Comparison of ENCODE assay signal across 29 cellular contexts in genomic region chr9:70091103-70091502, GRCh38. TPM values are rescaled to one million over a fixed set of nuclear protein-coding genes. Genes with fewer than 3 reads are reported as not detected.
DNase-seq lines count a peak whose midpoint lies in the region; ATAC-seq and TF ChIP-seq lines count a peak whose summit lies in the region.
"Had no signal": no experiment of that assay in that cellular context is flagged by ENCODE, and none has a peak within 500 bp of the region (broad histone marks: within the 10 kb centered on the region; RNA-seq: fewer than 3 reads in every experiment).

No MANE protein-coding gene starts in this region.

- H3K4me1 ChIP-seq in left ventricle myocardium inferior (peaks cover 32% of the 10 kb centered on the region), esophagus squamous epithelium (peaks cover 0 to 14% (median 5%) of the 10 kb centered on the region in 3 donors)

- 41 to 58% methylated on average over 2 of the region's 2 CpGs for WGBS in esophagus squamous epithelium, 2 donors

- no peaks in the 10 kb centered on the region for H3K4me1 Mint-ChIP-seq in neural crest cell
- H3K4me1 Mint-ChIP-seq: CD14-positive monocyte had no signal

- H3K36me3 ChIP-seq in left ventricle myocardium inferior (no peaks in the 10 kb centered on the region), esophagus squamous epithelium (no peaks in the 10 kb centered on the region)
- H3K36me3 ChIP-seq: BE2C had no signal

- TF ChIP-seq POLR2A in esophagus squamous epithelium (IDR thresholded peaks at IDR 0.05): no peak

- no peak overlapping the region for H3K4me3 ChIP-seq in left ventricle myocardium inferior
- H3K4me3 ChIP-seq in esophagus squamous epithelium: no peak overlapping the region
- H3K4me3 ChIP-seq: GM12878, GM23248, K562 had no signal

- H3K9me3 ChIP-seq in left ventricle myocardium inferior (replicated peaks): no peaks in the 10 kb centered on the region
- no peaks in the 10 kb centered on the region for H3K9me3 ChIP-seq in esophagus squamous epithelium
- H3K9me3 ChIP-seq: BE2C had no signal

- H3K27me3 ChIP-seq in left ventricle myocardium inferior (ENCODE audit: low read depth) (no peaks in the 10 kb centered on the region), esophagus squamous epithelium (no peaks in the 10 kb centered on the region)
- H3K27me3 ChIP-seq: BE2C had no signal

- TF ChIP-seq CTCF in left ventricle myocardium inferior (IDR thresholded peaks at IDR 0.05; ENCODE audit: borderline replicate concordance) (no peak), esophagus squamous epithelium (IDR thresholded peaks at IDR 0.05) (no peak), neural crest cell (conservative IDR thresholded peaks at IDR 0.05) (no peak)

- H3K27ac ChIP-seq in left ventricle myocardium inferior (replicated peaks) (peak overlapping the region; percentile 10), esophagus squamous epithelium (peak overlapping the region in 3 of 4 donors; percentile 26 to 36 (median 31))
- H3K27ac ChIP-seq: GM23248 had no signal

- ATAC-seq in Right ventricle myocardium inferior: no peak
- ATAC-seq: GM12878, HepG2, K562 had no signal

- no peak for DNase-seq in left ventricle myocardium inferior
- no peak for DNase-seq in Right ventricle myocardium inferior (ENCODE audit: missing footprints)
- DNase-seq in esophagus squamous epithelium (lab: John Stamatoyannopoulos, UW): no peak
- no peak for DNase-seq in neural crest cell (ENCODE audit: low read depth, low spot score)
- DNase-seq in UCSD-AML1 (lab: John Stamatoyannopoulos, UW; ENCODE audit: unreplicated experiment): no peak
- no peak for DNase-seq in HuH-7.5 (ENCODE audit: low spot score)
- no peak for DNase-seq in globus pallidus (ENCODE audit: low spot score)
- DNase-seq: 8988T; ACHN; BE2C; CD8-positive, alpha-beta memory T cell; DMS 273 treated with DMSO at 0.1 percent for 48 hours; DMS79; EL; GDM1; GM23248; H7; Kasumi-1; MV-4-11; NCI-H1105; NCI-H2107; NCI-H524; RPMI8226; SHP77 treated with DMSO at 0.1 percent for 48 hours had no signal

- H3K36me3 Mint-ChIP-seq in neural crest cell (ENCODE audit: low read depth): no peaks in the 10 kb centered on the region
- H3K36me3 Mint-ChIP-seq: CD14-positive monocyte; CD8-positive, alpha-beta memory T cell had no signal

- no peaks in the 10 kb centered on the region for H3K9me3 Mint-ChIP-seq in neural crest cell
- H3K9me3 Mint-ChIP-seq: CD8-positive, alpha-beta memory T cell had no signal

- H3K27ac Mint-ChIP-seq in neural crest cell (ENCODE audit: unreplicated experiment): peak overlapping the region; percentile 16
- H3K27ac Mint-ChIP-seq: CD14-positive monocyte; CD8-positive, alpha-beta memory T cell had no signal

- no peak overlapping the region for H3K4me3 Mint-ChIP-seq in neural crest cell
- H3K4me3 Mint-ChIP-seq: CD14-positive monocyte; CD8-positive, alpha-beta memory T cell had no signal

- intact Hi-C loops in left ventricle myocardium inferior (cut with micrococcal nuclease) (no loop called here), Right ventricle myocardium inferior (cut with DNase I) (no loop called here), esophagus squamous epithelium (cut with DNase I) (no loop called here)

- H3K27me3 Mint-ChIP-seq in neural crest cell (ENCODE audit: low read depth): peaks cover 7% of the 10 kb centered on the region

RNA-seq across cellular contexts. Expression of gene MAMDC2, which starts 47.5 kb away (rescaled TPM):
- total RNA-seq in left ventricle myocardium inferior: 9.0 TPM
- total RNA-seq in Right ventricle myocardium inferior: 10.8 TPM
- 10 to 100 TPM in 2 of 4 donors, 1 to 10 TPM in 2; 1.9 to 58.4 (median 11.3) TPM for total RNA-seq in esophagus squamous epithelium
- total RNA-seq in neural crest cell: 0.21 and 0.25 TPM in 2 replicates
- total RNA-seq: CD8-positive, alpha-beta memory T cell; GM12878; GM23248; HepG2; K562; MCF 10A had no signal
